ENCODE assay signal across 18 cellular contexts in genomic region chr10:75851946-75852345, GRCh38.
DNase-seq lines count a peak whose midpoint lies in the region; ATAC-seq and TF ChIP-seq lines count a peak whose summit lies in the region.
"Had no signal": no experiment of that assay in that cellular context is flagged by ENCODE, and none has a peak within 500 bp of the region (broad histone marks: within the 10 kb centered on the region; RNA-seq: fewer than 3 reads in every experiment).

No MANE protein-coding gene starts in this region.

- H3F3A ChIP-seq in GM23338 (replicated peaks; ENCODE audit: low read depth) (no peaks in the 10 kb centered on the region), SK-N-SH (replicated peaks; ENCODE audit: insufficient read depth) (no peaks in the 10 kb centered on the region)

- no peak overlapping the region for H3K4me3 ChIP-seq in GM23338
- no peak overlapping the region for H3K4me3 ChIP-seq in adipocyte (ENCODE audit: low read length)
- H3K4me3 ChIP-seq in thyroid gland (replicated peaks in 1 of 3): no peak overlapping the region
- H3K4me3 ChIP-seq in SK-N-SH (ENCODE audit: low read depth in 2 of 2, low read length in 1 of 2): no peak overlapping the region

- H3K9me3 ChIP-seq in adipocyte (ENCODE audit: control insufficient read depth, low read length) (no peaks in the 10 kb centered on the region), thyroid gland (no peaks in the 10 kb centered on the region), SK-N-SH (no peaks in the 10 kb centered on the region)
- H3K9me3 ChIP-seq: BE2C had no signal

- no peak for TF ChIP-seq POLR2A in thyroid gland (IDR thresholded peaks at IDR 0.05)

- H3K27me3 ChIP-seq in GM23338 (ENCODE audit: insufficient read depth): no peaks in the 10 kb centered on the region
- H3K27me3 ChIP-seq in adipocyte (replicated peaks; ENCODE audit: control insufficient read depth, insufficient read depth, low read length): no peaks in the 10 kb centered on the region
- no peaks in the 10 kb centered on the region for H3K27me3 ChIP-seq in thyroid gland
- no peaks in the 10 kb centered on the region for H3K27me3 ChIP-seq in SK-N-SH (ENCODE audit: insufficient read depth)
- H3K27me3 ChIP-seq: BE2C had no signal

- peaks cover 9% of the 10 kb centered on the region for H3K4me1 ChIP-seq in GM23338 (ENCODE audit: insufficient read depth)
- peaks cover 10% of the 10 kb centered on the region for H3K4me1 ChIP-seq in adipocyte (ENCODE audit: control insufficient read depth, insufficient read depth, low read length)
- H3K4me1 ChIP-seq in thyroid gland: no peaks in the 10 kb centered on the region
- H3K4me1 ChIP-seq in SK-N-SH (ENCODE audit: control insufficient read depth in 1 of 2, insufficient read depth in 2 of 2, low read depth in 1 of 2, low read length in 1 of 2): no peaks in the 10 kb centered on the region
- H3K4me1 ChIP-seq: BE2C had no signal

- H3K4me1 Mint-ChIP-seq in GM23338: peaks cover 2% of the 10 kb centered on the region; the same call in 2 of the 3 replicates
- H3K4me1 Mint-ChIP-seq in natural killer cell treated with Interleukin-12 subunit alpha and Interleukin-12 subunit beta and Interleukin-15 and Interleukin-18, amount 100 ng/mL, for 72 hours (ENCODE audit: low read depth in 2 of 2): no peaks in the 10 kb centered on the region
- H3K4me1 Mint-ChIP-seq: CD8-positive, alpha-beta memory T cell; IgD-negative memory B cell had no signal

- peak overlapping the region; percentile 70; the same call in 1 of the 2 replicates for H3K27ac Mint-ChIP-seq in GM23338
- no peak overlapping the region for H3K27ac Mint-ChIP-seq in natural killer cell treated with Interleukin-12 subunit alpha and Interleukin-12 subunit beta and Interleukin-15 and Interleukin-18, amount 100 ng/mL, for 72 hours
- H3K27ac Mint-ChIP-seq: CD8-positive, alpha-beta memory T cell; IgD-negative memory B cell had no signal

- no peak overlapping the region for H3K9ac ChIP-seq in adipocyte (ENCODE audit: low read length)
- no peak overlapping the region for H3K9ac ChIP-seq in SK-N-SH

- intact Hi-C loops in thyroid gland (cut with DNase I): no loop called here

- CTCF ChIA-PET in SK-N-SH (lab: Yijun Ruan, JAX): interaction anchor here (1.1 kb wide), 1 partner anchor 9 kb away, joined by 3 read pairs; no protein-coding TSS in a partner anchor

- no peak for ATAC-seq in GM23338
- peak; percentile 18 for ATAC-seq in left lobe of liver
- no peak for ATAC-seq in natural killer cell treated with Interleukin-12 subunit alpha and Interleukin-12 subunit beta and Interleukin-15 and Interleukin-18, amount 100 ng/mL, for 72 hours
- ATAC-seq: HepG2 had no signal

- H3K79me2 ChIP-seq in GM23338 (replicated peaks; ENCODE audit: insufficient read depth): no peaks in the 10 kb centered on the region
- H3K79me2 ChIP-seq in SK-N-SH (ENCODE audit: insufficient read depth): no peaks in the 10 kb centered on the region

- H4K20me1 ChIP-seq in GM23338 (replicated peaks; ENCODE audit: insufficient read depth): no peaks in the 10 kb centered on the region
- H4K20me1 ChIP-seq in SK-N-SH (ENCODE audit: insufficient read depth): no peaks in the 10 kb centered on the region

- H3K27ac ChIP-seq in GM23338 (ENCODE audit: low read depth) (no peak overlapping the region), thyroid gland (no peak overlapping the region), SK-N-SH (ENCODE audit: low read depth in 2 of 2, low read length in 1 of 2) (no peak overlapping the region)

- DNase-seq in GM23338 (ENCODE audit: low spot score) (no peak), adipocyte (ENCODE audit: low read depth) (peak; percentile 1), left lobe of liver (ENCODE audit: low spot score) (no peak), thyroid gland (peak; percentile 10 to 15), SK-N-SH (no peak)
- no peak for DNase-seq in natural killer cell treated with Interleukin-12 subunit alpha and Interleukin-12 subunit beta and Interleukin-15 and Interleukin-18, amount 100 ng/mL, for 72 hours (ENCODE audit: low spot score)
- DNase-seq: ACHN; BE2C; CD4-positive, CD25-positive, alpha-beta regulatory T cell; CD8-positive, alpha-beta memory T cell; COR-L47; DMS 273 treated with DMSO at 0.1 percent for 48 hours; DMS53; GDM1; GOT3; H9 had no signal

- H3K9me2 ChIP-seq in GM23338 (ENCODE audit: insufficient read depth) (peaks cover 10% of the 10 kb centered on the region), SK-N-SH (no peaks in the 10 kb centered on the region)

- peaks cover 9% of the 10 kb centered on the region; the same call in 2 of the 3 replicates for H3K36me3 Mint-ChIP-seq in GM23338 (ENCODE audit: low read depth)
- no peaks in the 10 kb centered on the region for H3K36me3 Mint-ChIP-seq in natural killer cell treated with Interleukin-12 subunit alpha and Interleukin-12 subunit beta and Interleukin-15 and Interleukin-18, amount 100 ng/mL, for 72 hours
- H3K36me3 Mint-ChIP-seq: CD4-positive, CD25-positive, alpha-beta regulatory T cell; CD8-positive, alpha-beta memory T cell; IgD-negative memory B cell had no signal

- H3K9me3 Mint-ChIP-seq in GM23338: peaks cover 10% of the 10 kb centered on the region; the same call in 2 of the 3 replicates
- H3K9me3 Mint-ChIP-seq in natural killer cell treated with Interleukin-12 subunit alpha and Interleukin-12 subunit beta and Interleukin-15 and Interleukin-18, amount 100 ng/mL, for 72 hours: no peaks in the 10 kb centered on the region

- POLR2A ChIA-PET in SK-N-SH (lab: Yijun Ruan, JAX): no interaction called here

- H3K36me3 ChIP-seq in GM23338 (ENCODE audit: insufficient read depth) (no peaks in the 10 kb centered on the region), adipocyte (ENCODE audit: control insufficient read depth, insufficient read depth, low read length, severe bottlenecking) (no peaks in the 10 kb centered on the region), thyroid gland (no peaks in the 10 kb centered on the region), SK-N-SH (replicated peaks in 1 of 2; ENCODE audit: control insufficient read depth in 1 of 2, insufficient read depth in 2 of 2, low read length in 1 of 2) (no peaks in the 10 kb centered on the region)
- H3K36me3 ChIP-seq: BE2C had no signal

- no peak for TF ChIP-seq EP300 in SK-N-SH (IDR thresholded peaks at IDR 0.05; ENCODE audit: borderline replicate concordance in 1 of 2, low read depth in 1 of 2, low read length in 1 of 2)

- no peak overlapping the region for H3K4me2 ChIP-seq in GM23338
- H3K4me2 ChIP-seq in SK-N-SH: no peak overlapping the region

- H3K4me3 Mint-ChIP-seq in GM23338: no peak overlapping the region
- no peak overlapping the region for H3K4me3 Mint-ChIP-seq in natural killer cell treated with Interleukin-12 subunit alpha and Interleukin-12 subunit beta and Interleukin-15 and Interleukin-18, amount 100 ng/mL, for 72 hours
- H3K4me3 Mint-ChIP-seq: CD4-positive, CD25-positive, alpha-beta regulatory T cell; CD8-positive, alpha-beta memory T cell; H9; IgD-negative memory B cell had no signal

- H2AFZ ChIP-seq in GM23338 (peak overlapping the region; percentile 38; the same call in 1 of the 2 replicates), SK-N-SH (ENCODE audit: low read depth) (no peak overlapping the region)

- TF ChIP-seq CTCF in GM23338 (conservative IDR thresholded peaks at IDR 0.05; ENCODE audit: low read depth in 2 of 2) (no peak), thyroid gland (IDR thresholded peaks at IDR 0.05) (no peak), SK-N-SH (IDR thresholded peaks at IDR 0.05) (no peak)

- TF ChIP-seq RAD21 in SK-N-SH (IDR thresholded peaks at IDR 0.05; ENCODE audit: low read length): no peak

- H3K27me3 Mint-ChIP-seq in GM23338 (ENCODE audit: insufficient read depth, low read depth, poor library complexity): peaks cover 1% of the 10 kb centered on the region
- H3K27me3 Mint-ChIP-seq in natural killer cell treated with Interleukin-12 subunit alpha and Interleukin-12 subunit beta and Interleukin-15 and Interleukin-18, amount 100 ng/mL, for 72 hours: no peaks in the 10 kb centered on the region
- H3K27me3 Mint-ChIP-seq: CD4-positive, CD25-positive, alpha-beta regulatory T cell; CD8-positive, alpha-beta memory T cell; IgD-negative memory B cell had no signal

TF ChIP-seq in GM23338, 12 proteins besides CTCF, POLR2A, EP300 and RAD21 (continues in another document):
- TF ChIP-seq ETS1 (IDR thresholded peaks at IDR 0.05) (no peak), EZH2 (IDR thresholded peaks at IDR 0.05; ENCODE audit: low read depth, unreplicated experiment) (no peak)

TF ChIP-seq in SK-N-SH, 30 proteins besides CTCF, POLR2A, EP300 and RAD21 (continues in another document):
- TF ChIP-seq YY1 (IDR thresholded peaks at IDR 0.05; ENCODE audit: low read depth): no peak
- no peak for TF ChIP-seq USF2 (IDR thresholded peaks at IDR 0.05; ENCODE audit: borderline replicate concordance, low read depth, low read length)
- TF ChIP-seq FOSL2 (IDR thresholded peaks at IDR 0.05; ENCODE audit: borderline replicate concordance, low read depth): no peak
- no peak for TF ChIP-seq GABPA (IDR thresholded peaks at IDR 0.05; ENCODE audit: low read depth)
- TF ChIP-seq CHD2 (IDR thresholded peaks at IDR 0.05; ENCODE audit: low read length, partially characterized antibody): no peak
- no peak for TF ChIP-seq FOXJ3 (CRISPR knock-in tag; IDR thresholded peaks at IDR 0.05)

Comparison
In these comparisons a context has a peak if more than half of its experiments do, and no peak if none do; other contexts are left out.
1. DNase-seq: peak in adipocyte (single experiment) and thyroid gland (2 of 2); none in GM23338 (single experiment), left lobe of liver (single experiment), natural killer cell treated with Interleukin-12 subunit alpha and Interleukin-12 subunit beta and Interleukin-15 and Interleukin-18, amount 100 ng/mL, for 72 hours (single experiment) and SK-N-SH (single experiment).